ENCODE assay signal across 20 cellular contexts in the genomic region with DNA sequence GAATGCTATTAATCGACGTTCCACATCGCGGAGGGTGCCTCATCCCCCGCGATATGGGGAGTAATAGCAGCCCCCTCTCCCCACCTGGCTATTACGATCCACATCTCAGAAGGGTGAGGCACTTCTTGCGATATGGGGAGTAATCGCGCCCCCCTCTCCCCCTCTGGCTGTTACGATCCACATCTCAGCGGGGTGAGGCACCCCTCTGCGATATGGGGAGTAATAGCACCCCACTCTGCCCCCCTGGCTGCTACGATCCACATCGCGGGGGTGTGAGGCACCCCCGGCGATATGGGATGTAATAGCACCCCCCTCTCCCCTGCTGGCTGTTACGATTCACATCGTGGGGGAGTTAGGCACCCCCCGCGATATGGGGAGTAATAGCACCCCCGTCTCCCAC.
"Had no signal": no experiment of that assay in that cellular context is flagged by ENCODE, and none has a peak within 500 bp of the region (broad histone marks: within the 10 kb centered on the region; RNA-seq: fewer than 3 reads in every experiment).

No MANE protein-coding gene starts in this region.

- H3K9me3 ChIP-seq: SJSA1 had no signal

- H3K36me3 ChIP-seq: SJSA1 had no signal

- H3K27ac ChIP-seq: SJSA1, SK-N-MC had no signal

- FAIRE-seq: RCC 7860 had no signal

- DNase-seq: KBM-7, NCI-H1092 treated with DMSO at 0.1 percent for 48 hours, NCI-H1436, NCI-H187, NCI-H2029, NCI-H2081 treated with DMSO at 0.1 percent for 48 hours, NCI-H2171, NCI-H226, NCI-H446, NCI-H510A, NCI-H524 treated with DMSO at 0.1 percent for 48 hours, NCI-H69, NCI-H774, Right ventricle myocardium superior, RPMI8226, SIG-M5 had no signal

- H3K4me3 Mint-ChIP-seq: IgD-negative memory B cell had no signal

- H3K27me3 ChIP-seq: SJSA1 had no signal

- H3K27me3 Mint-ChIP-seq: IgD-negative memory B cell had no signal

- H3K4me3 ChIP-seq: SJSA1, SK-N-MC had no signal

- H3K4me1 ChIP-seq: SJSA1 had no signal

- H3K27ac Mint-ChIP-seq: IgD-negative memory B cell had no signal
